In the genomic region with DNA sequence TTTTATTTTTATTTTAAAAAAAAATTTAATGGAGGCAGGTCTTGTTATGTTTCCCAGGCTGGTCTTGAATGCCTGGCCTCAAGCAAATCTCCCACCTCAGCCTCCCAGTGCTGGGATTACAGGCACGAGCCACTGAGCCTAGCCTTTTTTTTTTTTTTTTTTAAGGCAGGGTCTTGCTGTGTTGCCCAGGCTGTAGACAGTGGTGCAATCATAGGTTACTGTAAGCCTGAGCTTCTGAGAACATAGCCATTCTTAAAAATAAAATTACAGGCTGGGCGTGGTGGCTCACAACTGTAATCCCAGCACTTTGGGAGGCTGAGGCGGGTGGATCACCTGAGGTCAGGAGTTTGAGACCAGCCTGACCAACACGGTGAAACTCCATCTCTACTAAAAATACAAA, we compare ENCODE assay signal across 12 cellular contexts. TPM values are rescaled to one million over a fixed set of nuclear protein-coding genes. Genes with fewer than 3 reads are reported as not detected.
"Had no signal": no experiment of that assay in that cellular context is flagged by ENCODE, and none has a peak within 500 bp of the region (broad histone marks: within the 10 kb centered on the region; RNA-seq: fewer than 3 reads in every experiment).

No MANE protein-coding gene starts in this region.

RNA-seq across cellular contexts. Expression of a gene that starts 14.7 kb away (rescaled TPM):
- total RNA-seq: subcutaneous adipose tissue, suprapubic skin, temporal lobe, thoracic aorta, thyroid gland, upper lobe of right lung, ureter, uterus, vagina had no signal

RNA-seq across cellular contexts. Expression of a gene that starts 29.9 kb away (rescaled TPM):
- total RNA-seq: thoracic aorta, tibial nerve had no signal

RNA-seq across cellular contexts. Expression of a gene that starts 36.8 kb away (rescaled TPM):
- total RNA-seq: subcutaneous adipose tissue, suprapubic skin, temporal lobe, thoracic aorta, tibial nerve, upper lobe of left lung, ureter, vagina had no signal
- polyA plus RNA-seq: urinary bladder had no signal
